Comparison of ENCODE assay signal across 16 cellular contexts in the genomic region with DNA sequence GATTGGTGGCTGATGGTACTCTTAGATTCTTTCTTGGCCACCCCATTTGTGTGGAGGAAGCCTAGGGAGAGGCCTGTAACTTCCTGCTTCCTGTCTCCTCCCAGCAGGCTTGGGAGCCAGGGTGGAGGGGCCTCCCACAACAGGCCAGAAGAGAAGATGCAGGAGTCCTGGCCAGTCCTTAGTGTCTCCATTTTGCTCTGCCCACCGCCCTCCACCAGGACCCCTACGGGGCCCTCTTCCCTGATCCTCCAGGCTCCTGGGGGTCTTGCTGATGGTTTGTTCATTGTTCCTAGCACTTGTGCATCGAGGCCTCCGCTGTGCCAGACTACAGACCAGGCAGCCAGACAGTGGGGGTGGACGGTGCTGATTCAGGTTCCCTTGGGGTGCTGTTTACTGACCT. TPM values are rescaled to one million over a fixed set of nuclear protein-coding genes. Genes with fewer than 3 reads are reported as not detected.
DNase-seq lines count a peak whose midpoint lies in the region; ATAC-seq and TF ChIP-seq lines count a peak whose summit lies in the region.
"Had no signal": no experiment of that assay in that cellular context is flagged by ENCODE, and none has a peak within 500 bp of the region (broad histone marks: within the 10 kb centered on the region; RNA-seq: fewer than 3 reads in every experiment).

No MANE protein-coding gene starts in this region.

- H3K36me3 Mint-ChIP-seq in endothelial cell (ENCODE audit: low read depth, unreplicated experiment): peaks cover 40% of the 10 kb centered on the region
- H3K36me3 Mint-ChIP-seq: CD4-positive, alpha-beta memory T cell had no signal

- H3K27me3 Mint-ChIP-seq in endothelial cell (ENCODE audit: unreplicated experiment): peaks cover 15% of the 10 kb centered on the region
- H3K27me3 Mint-ChIP-seq: CD4-positive, alpha-beta memory T cell had no signal

- no peak for TF ChIP-seq POLR2A in spleen (IDR thresholded peaks at IDR 0.05)

- DNase-seq in HT1080 (ENCODE audit: low read depth): peak; percentile 39
- DNase-seq in endothelial cell (ENCODE audit: low spot score): no peak
- no peak for DNase-seq in left colon
- DNase-seq in spleen: peak; percentile 76
- no peak for DNase-seq in SKM-1 treated with dmso at 0.1 percent for 144 hours (lab: John Stamatoyannopoulos, UW; ENCODE audit: unreplicated experiment)
- DNase-seq in effector memory CD4-positive, alpha-beta T cell: no peak
- no peak for DNase-seq in AG20443 (ENCODE audit: low spot score)
- DNase-seq: activated naive CD4-positive, alpha-beta T cell treated with Interleukin-2 at 50 U/mL for 16 hours; CD4-positive, alpha-beta memory T cell; central memory CD4-positive, alpha-beta T cell; NCI-H187 treated with DMSO at 0.1 percent for 48 hours; NCI-H748 treated with DMSO at 0.1 percent for 48 hours had no signal

- intact Hi-C loops in left colon (cut with DNase I, micrococcal nuclease): no loop called here
- intact Hi-C loops in spleen (cut with DNase I; ENCODE audit: low total_unique reads): no loop called here

- H3K27ac Mint-ChIP-seq in endothelial cell (ENCODE audit: unreplicated experiment): peak overlapping the region; percentile 94

- peaks cover 0 to 59% (median 21%) of the 10 kb centered on the region in 6 donors for H3K4me1 ChIP-seq in spleen
- H3K4me1 ChIP-seq in effector memory CD4-positive, alpha-beta T cell (ENCODE audit: control insufficient read depth, insufficient read depth, low read length, poor library complexity, severe bottlenecking): no peaks in the 10 kb centered on the region

- no peak overlapping the region for H3K4me3 ChIP-seq in spleen
- H3K4me3 ChIP-seq in effector memory CD4-positive, alpha-beta T cell (ENCODE audit: insufficient read depth, low read depth, low read length, poor library complexity, severe bottlenecking): no peak overlapping the region

- no peaks in the 10 kb centered on the region for H3K36me3 ChIP-seq in spleen
- no peaks in the 10 kb centered on the region for H3K36me3 ChIP-seq in effector memory CD4-positive, alpha-beta T cell (ENCODE audit: control insufficient read depth, insufficient read depth, low read length)

- H3K27me3 ChIP-seq in spleen (replicated peaks in 1 of 7): no peaks in the 10 kb centered on the region
- no peaks in the 10 kb centered on the region for H3K27me3 ChIP-seq in effector memory CD4-positive, alpha-beta T cell (replicated peaks; ENCODE audit: control insufficient read depth, insufficient read depth, low read length, poor library complexity, severe bottlenecking)

- 72 to 87% (median 85%) methylated on average over 3 to 5 of the region's 5 CpGs for WGBS in spleen, 5 donors

- H3K9me3 ChIP-seq in spleen: no peaks in the 10 kb centered on the region
- H3K9me3 ChIP-seq in effector memory CD4-positive, alpha-beta T cell (ENCODE audit: control insufficient read depth, low read length): no peaks in the 10 kb centered on the region

- H3K4me1 Mint-ChIP-seq in endothelial cell (ENCODE audit: unreplicated experiment): peaks cover 45% of the 10 kb centered on the region

- H3K27ac ChIP-seq in spleen: peak overlapping the region in 6 of 8 donors; percentile 26 to 71 (median 60)
- H3K27ac ChIP-seq in effector memory CD4-positive, alpha-beta T cell (ENCODE audit: insufficient read depth, low read length, poor library complexity, severe bottlenecking): no peak overlapping the region
- H3K27ac ChIP-seq: epithelial cell of prostate, VCaP had no signal

- no peaks in the 10 kb centered on the region for H3K9me3 Mint-ChIP-seq in endothelial cell (ENCODE audit: unreplicated experiment)
- H3K9me3 Mint-ChIP-seq: CD4-positive, alpha-beta memory T cell had no signal

- peak; percentile 43 for ATAC-seq in left colon
- no peak for ATAC-seq in HG02870 (IDR thresholded peaks at IDR 0.05; ENCODE audit: unreplicated experiment)
- ATAC-seq: sciatic nerve had no signal

- no peak for TF ChIP-seq CTCF in endothelial cell (IDR thresholded peaks at IDR 0.05; ENCODE audit: unreplicated experiment)
- TF ChIP-seq CTCF in spleen (IDR thresholded peaks at IDR 0.05 in 8 of 11, conservative IDR thresholded peaks at IDR 0.05 in 3 of 11): no peak

- H3K4me3 Mint-ChIP-seq in endothelial cell (ENCODE audit: unreplicated experiment): peak overlapping the region; percentile 19
- H3K4me3 Mint-ChIP-seq: CD4-positive, alpha-beta memory T cell had no signal

RNA-seq across cellular contexts. Expression of a gene that starts 6.8 kb away (rescaled TPM):
- total RNA-seq in HT1080 (2014; rRNA removed; shearing (Covaris generic)): 18.5 and 21.3 TPM in 2 replicates
- polyA plus RNA-seq in HT1080 (2015; cell fraction: cytosol; rRNA removed): 20.5 and 27.7 TPM in 2 replicates
- polyA plus RNA-seq in HT1080 (2015; cell fraction: nucleus; rRNA removed): 29.4 and 34.3 TPM in 2 replicates
- total RNA-seq in endothelial cell (ENCODE audit: unreplicated experiment) (116 TPM), left colon (1 to 10 TPM; 7.1 to 9.6 TPM), spleen (10 to 100 TPM; 22.7 to 51.1 (median 37.0) TPM)
- 10 to 100 TPM in 1 of 3 donors, 1 to 10 TPM in 2; 3.6 to 13.5 (median 4.7) TPM for polyA plus RNA-seq in spleen
- polyA plus RNA-seq: CD4-positive, alpha-beta memory T cell had no signal

Comparison
In these comparisons a context has a peak if more than half of its experiments do, and no peak if none do; other contexts are left out.
1. DNase-seq: peak in HT1080 (single experiment) and spleen (single experiment); none in endothelial cell (single experiment), left colon (0 of 2), SKM-1 treated with dmso at 0.1 percent for 144 hours (single experiment), effector memory CD4-positive, alpha-beta T cell (0 of 3) and AG20443 (single experiment).